1 cellular context compared by ENCODE assay signal in the genomic region with DNA sequence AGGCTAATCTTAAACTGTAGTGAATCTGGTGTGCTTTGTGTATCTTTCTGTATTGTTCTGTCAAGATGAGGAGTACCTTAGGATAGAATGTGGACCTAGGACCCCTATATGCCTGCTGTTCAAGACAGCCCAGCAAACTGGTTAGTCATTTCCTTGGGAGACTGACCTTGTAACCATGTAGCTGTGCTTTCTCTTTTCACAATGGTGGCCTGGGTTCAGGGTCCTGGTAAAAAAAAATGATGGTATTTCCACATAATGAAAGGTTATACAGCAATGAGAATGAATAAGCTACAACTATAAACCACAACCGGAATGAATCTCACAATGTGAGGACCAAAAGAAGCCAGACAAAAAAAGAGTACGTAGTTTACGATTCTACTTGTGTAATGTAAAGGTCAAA.
TF ChIP-seq lines count a peak whose summit lies in the region.

No MANE protein-coding gene starts in this region.

TF ChIP-seq in IMR-90, 13 proteins besides CTCF, POLR2A, EP300 and RAD21 (continued from another document):
- TF ChIP-seq MAFK (IDR thresholded peaks at IDR 0.05; ENCODE audit: low read depth, low read length), result no peak
- no peak for TF ChIP-seq SMC3 (IDR thresholded peaks at IDR 0.05; ENCODE audit: low read depth, low read length)
- TF ChIP-seq, protein P1, sequence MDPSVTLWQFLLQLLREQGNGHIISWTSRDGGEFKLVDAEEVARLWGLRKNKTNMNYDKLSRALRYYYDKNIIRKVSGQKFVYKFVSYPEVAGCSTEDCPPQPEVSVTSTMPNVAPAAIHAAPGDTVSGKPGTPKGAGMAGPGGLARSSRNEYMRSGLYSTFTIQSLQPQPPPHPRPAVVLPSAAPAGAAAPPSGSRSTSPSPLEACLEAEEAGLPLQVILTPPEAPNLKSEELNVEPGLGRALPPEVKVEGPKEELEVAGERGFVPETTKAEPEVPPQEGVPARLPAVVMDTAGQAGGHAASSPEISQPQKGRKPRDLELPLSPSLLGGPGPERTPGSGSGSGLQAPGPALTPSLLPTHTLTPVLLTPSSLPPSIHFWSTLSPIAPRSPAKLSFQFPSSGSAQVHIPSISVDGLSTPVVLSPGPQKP (IDR thresholded peaks at IDR 0.05; ENCODE audit: borderline replicate concordance, low read depth, low read length), result no peak
- no peak for TF ChIP-seq CHD1 (IDR thresholded peaks at IDR 0.05; ENCODE audit: low read depth, low read length)
- TF ChIP-seq MAZ (IDR thresholded peaks at IDR 0.05; ENCODE audit: borderline replicate concordance, low read depth, low read length), result no peak
- TF ChIP-seq RFX5 (IDR thresholded peaks at IDR 0.05; ENCODE audit: low read depth, low read length), result no peak
- no peak for TF ChIP-seq FOS (IDR thresholded peaks at IDR 0.05; ENCODE audit: low read depth, low read length)
- TF ChIP-seq CEBPB (IDR thresholded peaks at IDR 0.05; ENCODE audit: low read depth, low read length), result no peak
- TF ChIP-seq, protein P2, sequence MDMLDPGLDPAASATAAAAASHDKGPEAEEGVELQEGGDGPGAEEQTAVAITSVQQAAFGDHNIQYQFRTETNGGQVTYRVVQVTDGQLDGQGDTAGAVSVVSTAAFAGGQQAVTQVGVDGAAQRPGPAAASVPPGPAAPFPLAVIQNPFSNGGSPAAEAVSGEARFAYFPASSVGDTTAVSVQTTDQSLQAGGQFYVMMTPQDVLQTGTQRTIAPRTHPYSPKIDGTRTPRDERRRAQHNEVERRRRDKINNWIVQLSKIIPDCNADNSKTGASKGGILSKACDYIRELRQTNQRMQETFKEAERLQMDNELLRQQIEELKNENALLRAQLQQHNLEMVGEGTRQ (IDR thresholded peaks at IDR 0.05; ENCODE audit: low read depth, low read length), result no peak
- TF ChIP-seq BHLHE40 (IDR thresholded peaks at IDR 0.05; ENCODE audit: low read depth, low read length), result no peak
TF ChIP-seq in IMR-90: peak in this region for 0.
